ENCODE assay signal across 1 cellular context in genomic region chr7:99944508-99945070, GRCh38.
TF ChIP-seq lines count a peak whose summit lies in the region.

No MANE protein-coding gene starts in this region.

TF ChIP-seq in WTC11, 78 proteins besides CTCF, POLR2A, EP300 and RAD21 (continued from another document):
- TF ChIP-seq STAT6 (CRISPR knock-in tag; conservative IDR thresholded peaks at IDR 0.05; ENCODE audit: low read depth) = no peak
- TF ChIP-seq GTF2I (CRISPR knock-in tag; conservative IDR thresholded peaks at IDR 0.05) = no peak
